Comparison of ENCODE assay signal across 8 cellular contexts in genomic region chr10:100872034-100872791, GRCh38. TPM values are rescaled to one million over a fixed set of nuclear protein-coding genes. Genes with fewer than 3 reads are reported as not detected.
A peak's percentile ranks its signal among the peaks of the same experiment; 100 is the strongest.
DNase-seq lines count a peak whose midpoint lies in the region; ATAC-seq and TF ChIP-seq lines count a peak whose summit lies in the region.

No MANE protein-coding gene starts in this region.

- BruUV-seq in A673 (replicated peaks; lab: Mats Ljungman, UMichigan): no TSS peak

- H3F3A ChIP-seq in smooth muscle cell (ENCODE audit: low read depth): no peaks in the 10 kb centered on the region

- DNase-seq in A673 (ENCODE audit: low spot score) (peak; percentile 68), GM12864 (ENCODE audit: low read depth) (no peak), NCI-H460 (ENCODE audit: extremely low read depth, low read depth) (peak; percentile 33), fibroblast of peridontal ligament (ENCODE audit: extremely low read depth) (peak; percentile 10), smooth muscle cell (lab: John Stamatoyannopoulos, UW; ENCODE audit: unreplicated experiment) (no peak)
- peak; percentile 80 for DNase-seq in activated CD8-positive, alpha-beta memory T cell treated with anti-CD3 and anti-CD28 coated beads for 24 hours

- no peak overlapping the region for H2AFZ ChIP-seq in smooth muscle cell (ENCODE audit: low read depth)

- H3K79me2 ChIP-seq in smooth muscle cell (ENCODE audit: low read depth): no peaks in the 10 kb centered on the region

- POLR2A ChIA-PET in A673 (lab: Charles Lee; ENCODE audit: low non-redundant PET): no interaction called here

- CTCF ChIA-PET in A673 (lab: Charles Lee): interaction anchor here (1.6 to 2.4 kb wide), 2 partner anchors 194 to 309 kb away, joined by 4 to 11 read pairs; no protein-coding TSS in a partner anchor

- H3K27ac ChIP-seq in A673 (ENCODE audit: low read depth, low read length, poor library complexity, severe bottlenecking) (no peak overlapping the region), smooth muscle cell (ENCODE audit: low read depth) (no peak overlapping the region)

- intact Hi-C loops in A673 (cut with micrococcal nuclease; ENCODE audit: unreplicated experiment): loop anchor here (5.0 to 10.0 kb wide), 3 partner anchors 125 to 437 kb away; partner anchors contain the start of gene PAX2

- no peak overlapping the region for H3K9ac ChIP-seq in smooth muscle cell (ENCODE audit: low read depth)

- H3K4me3 ChIP-seq in A673 (ENCODE audit: low read depth, low read length, poor library complexity, severe bottlenecking): no peak overlapping the region
- H3K4me3 ChIP-seq in GM12864 (ENCODE audit: low read depth, low read length): no peak overlapping the region
- no peak overlapping the region for H3K4me3 ChIP-seq in smooth muscle cell

- H3K4me1 ChIP-seq in A673 (ENCODE audit: insufficient read depth, low read length, poor library complexity, severe bottlenecking): peaks cover under 1% of the 10 kb centered on the region
- H3K4me1 ChIP-seq in smooth muscle cell (ENCODE audit: low read depth): peaks cover 33% of the 10 kb centered on the region

- peaks cover 3% of the 10 kb centered on the region for H3K27me3 ChIP-seq in A673 (replicated peaks; ENCODE audit: insufficient read depth, low read depth, low read length, poor library complexity)
- H3K27me3 ChIP-seq in smooth muscle cell (ENCODE audit: low read depth): peaks cover 9% of the 10 kb centered on the region

- no peaks in the 10 kb centered on the region for H4K20me1 ChIP-seq in smooth muscle cell (ENCODE audit: low read depth)

- WGBS in smooth muscle cell (ENCODE audit: low lambda C conversion rate): 48% methylated on average over 11 of the region's 11 CpGs

- H3K9me3 ChIP-seq in A673 (ENCODE audit: low read depth, low read length, poor library complexity, severe bottlenecking) (no peaks in the 10 kb centered on the region), smooth muscle cell (replicated peaks; ENCODE audit: low read depth) (no peaks in the 10 kb centered on the region)

- peak; percentile 87 for TF ChIP-seq CTCF in A673 (conservative IDR thresholded peaks at IDR 0.05; ENCODE audit: low read depth, low read length)
- peak; percentile 73 for TF ChIP-seq CTCF in GM12864 (IDR thresholded peaks at IDR 0.05; ENCODE audit: low read depth, low read length, missing control alignments)
- peak; percentile 59 for TF ChIP-seq CTCF in smooth muscle cell (IDR thresholded peaks at IDR 0.05; ENCODE audit: borderline replicate concordance, insufficient read depth, poor library complexity, severe bottlenecking)

- no peak for ATAC-seq in GM18517 (IDR thresholded peaks at IDR 0.05; ENCODE audit: unreplicated experiment)
- ATAC-seq in GM21390 (IDR thresholded peaks at IDR 0.05; ENCODE audit: unreplicated experiment): no peak

- no peaks in the 10 kb centered on the region for H3K36me3 ChIP-seq in A673 (ENCODE audit: insufficient read depth, low read length, poor library complexity, severe bottlenecking)
- no peaks in the 10 kb centered on the region for H3K36me3 ChIP-seq in smooth muscle cell (ENCODE audit: low read depth)

- no peak overlapping the region for H3K4me2 ChIP-seq in smooth muscle cell

RNA-seq across cellular contexts. Expression of gene SLF2, which starts 40.5 kb away (rescaled TPM):
- 34.6 and 39.4 TPM in 2 replicates for total RNA-seq in A673 (2021)
- 24.9 and 26.1 TPM in 2 replicates for total RNA-seq in NCI-H460 (2014; rRNA removed; shearing (Covaris generic))
- polyA plus RNA-seq in NCI-H460 (2014; cell fraction: nucleus; rRNA removed): 20.4 and 33.3 TPM in 2 replicates
- total RNA-seq in smooth muscle cell: 24.3 and 24.9 TPM in 2 replicates
- 8.1 and 9.0 TPM in 2 replicates for polyA plus RNA-seq in smooth muscle cell

Comparison
In these comparisons a context has a peak if more than half of its experiments do, and no peak if none do; other contexts are left out.
1. DNase-seq: peak in A673 (single experiment), NCI-H460 (single experiment), activated CD8-positive, alpha-beta memory T cell treated with anti-CD3 and anti-CD28 coated beads for 24 hours (single experiment) and fibroblast of peridontal ligament (single experiment); none in GM12864 (single experiment) and smooth muscle cell (single experiment).
2. Peak in every context shown above with its lines, with median percentiles within 50 percentile points of each other: CTCF ChIP-seq.